Comparison of ENCODE assay signal across 8 cellular contexts in the genomic region with DNA sequence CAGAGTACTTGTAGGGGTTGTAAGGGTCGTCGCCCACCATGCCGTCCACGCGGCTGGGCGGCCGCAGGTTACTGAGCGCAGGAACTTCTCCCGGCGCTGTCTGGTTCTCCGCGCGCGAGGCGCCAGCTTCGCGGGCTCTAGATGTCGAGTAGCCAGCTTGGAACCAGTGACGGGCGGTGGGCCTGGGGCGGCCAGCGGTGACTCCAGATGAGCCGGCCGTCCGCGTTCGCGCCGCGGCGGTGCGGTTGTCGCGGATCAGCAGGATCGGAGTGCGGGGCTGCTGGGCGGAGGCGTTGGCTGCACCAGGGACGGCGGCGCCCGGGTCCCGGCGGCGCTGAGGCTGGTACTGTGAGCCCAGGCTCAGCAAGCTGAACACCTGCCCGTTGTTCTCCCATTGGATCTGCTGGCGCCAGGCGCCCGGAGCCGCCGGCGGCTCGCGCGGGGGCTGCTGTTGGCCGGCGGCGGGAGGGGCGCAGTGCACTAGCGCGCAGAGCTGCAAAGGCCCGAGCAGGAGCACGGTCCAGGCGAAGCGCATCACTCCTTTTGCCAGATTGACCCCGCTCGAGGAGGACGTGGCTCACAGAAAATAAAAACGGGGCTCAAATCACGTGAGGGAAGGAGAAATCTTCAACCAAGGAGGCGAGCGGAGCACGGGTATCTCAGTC. TPM values are rescaled to one million over a fixed set of nuclear protein-coding genes. Genes with fewer than 3 reads are reported as not detected.
DNase-seq lines count a peak whose midpoint lies in the region; ATAC-seq and TF ChIP-seq lines count a peak whose summit lies in the region.

No MANE protein-coding gene starts in this region.

- H3K4me3 ChIP-seq in MG63 (peak overlapping the region; percentile 82), astrocyte of the cerebellum (ENCODE audit: low read depth, low read length) (peak overlapping the region; percentile 77), iPS-20b (ENCODE audit: low read length) (peak overlapping the region; percentile 75), skin epidermis (peak overlapping the region; percentile 42 to 63 (median 52))

- DNase-seq in AG08396 (ENCODE audit: low spot score) = peak; percentile 34
- peak; percentile 66 for DNase-seq in MG63
- no peak for DNase-seq in astrocyte of the cerebellum (ENCODE audit: low read depth)
- DNase-seq in NCI-H2107 treated with DMSO at 0.1 percent for 48 hours (lab: John Stamatoyannopoulos, UW; ENCODE audit: unreplicated experiment) = no peak
- DNase-seq in EL = no peak

- no peak overlapping the region for H3K27ac ChIP-seq in iPS-20b (ENCODE audit: low read length)
- peak overlapping the region in 20 of 21 experiments; percentile 19 to 92 (median 66) for H3K27ac ChIP-seq in skin epidermis

- peak overlapping the region; percentile 67; the same call in 1 of the 2 replicates for H3K9ac ChIP-seq in iPS-20b (ENCODE audit: low read depth, low read length)

- in situ Hi-C loops in astrocyte of the cerebellum (cut with HindIII; ENCODE audit: low sequenced_read_pairs) = no loop called here

- no peaks in the 10 kb centered on the region for H3K27me3 ChIP-seq in MG63
- H3K27me3 ChIP-seq in iPS-20b (ENCODE audit: insufficient read depth, low read length) = peaks cover 41% of the 10 kb centered on the region

- peaks cover 40% of the 10 kb centered on the region for H3K36me3 ChIP-seq in MG63
- H3K36me3 ChIP-seq in iPS-20b (ENCODE audit: insufficient read depth, low read depth, low read length) = no peaks in the 10 kb centered on the region

- peak; percentile 29 for ATAC-seq in GM18502 (IDR thresholded peaks at IDR 0.05; ENCODE audit: poor library complexity, unreplicated experiment)

- TF ChIP-seq CTCF in astrocyte of the cerebellum (IDR thresholded peaks at IDR 0.05; ENCODE audit: low read depth, low read length, missing control alignments) = no peak

- H3K4me1 ChIP-seq in iPS-20b (ENCODE audit: insufficient read depth, low read length) = no peaks in the 10 kb centered on the region

- no peaks in the 10 kb centered on the region for H3K9me3 ChIP-seq in MG63
- no peaks in the 10 kb centered on the region for H3K9me3 ChIP-seq in iPS-20b (ENCODE audit: insufficient read depth, low read depth, low read length)

RNA-seq across cellular contexts. Expression of gene LOX, which starts 0.5 kb away (rescaled TPM):
- total RNA-seq in MG63 (2014; rRNA removed; shearing (Covaris generic); ENCODE audit: low replicate concordance) = 334 and 360 TPM in 2 replicates

RNA-seq across cellular contexts. Expression of gene ZNF474, which starts 51.8 kb away (rescaled TPM):
- 0.10 and 0.20 TPM in 2 replicates for total RNA-seq in MG63 (2014; rRNA removed; shearing (Covaris generic); ENCODE audit: low replicate concordance)

Comparison
In these comparisons a context has a peak if more than half of its experiments do, and no peak if none do; other contexts are left out.
1. DNase-seq: peak in AG08396 (single experiment) and MG63 (single experiment); none in astrocyte of the cerebellum (single experiment), NCI-H2107 treated with DMSO at 0.1 percent for 48 hours (single experiment) and EL (single experiment).
2. Peak in every context shown above with its lines, with median percentiles within 50 percentile points of each other: H3K4me3 ChIP-seq.